18 cellular contexts compared by ENCODE assay signal in the genomic region with DNA sequence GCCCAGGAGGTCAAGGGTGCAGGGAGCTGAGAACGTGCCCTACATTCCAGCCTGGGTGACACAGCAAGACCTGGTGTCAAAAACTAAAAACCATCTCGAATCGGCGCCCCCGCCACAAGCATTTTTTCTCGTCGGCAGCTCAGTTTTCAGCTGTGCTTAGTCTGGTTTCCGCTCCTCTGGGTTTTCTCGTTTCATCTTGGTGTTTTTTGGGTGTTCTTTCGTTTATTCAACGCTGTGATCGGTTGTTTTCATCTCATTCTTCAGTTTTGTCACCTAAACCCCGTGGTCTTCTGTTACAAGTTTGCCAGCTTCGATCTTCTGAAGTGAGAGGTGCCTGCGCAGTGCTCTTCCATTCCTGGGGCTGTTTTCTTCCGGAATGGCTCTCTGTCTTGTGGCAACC. TPM values are rescaled to one million over a fixed set of nuclear protein-coding genes. Genes with fewer than 3 reads are reported as not detected.
DNase-seq lines count a peak whose midpoint lies in the region; ATAC-seq, FAIRE-seq and TF ChIP-seq lines count a peak whose summit lies in the region.
"Had no signal": no experiment of that assay in that cellular context is flagged by ENCODE, and none has a peak within 500 bp of the region (broad histone marks: within the 10 kb centered on the region; RNA-seq: fewer than 3 reads in every experiment).

No MANE protein-coding gene starts in this region.

- no peak overlapping the region for H3K9ac ChIP-seq in kidney (ENCODE audit: low read length in 2 of 2)
- H3K9ac ChIP-seq: KMS-11 had no signal

- peak overlapping the region; percentile 75 for H3K4me3 Mint-ChIP-seq in stimulated activated naive CD8-positive, alpha-beta T cell treated with anti-CD3 and anti-CD28 coated beads, Interleukin-15, Interleukin-2, amounts not matched to agents 100 ng/mL and 50 ng/mL, for 24 hours
- H3K4me3 Mint-ChIP-seq in activated CD8-positive, alpha-beta T cell treated with anti-CD3 and anti-CD28 coated beads for 36 hours, result peak overlapping the region; percentile 63
- H3K4me3 Mint-ChIP-seq: activated B cell treated with CpG ODN at 0.5 μM for 24 hours, HFFc6 had no signal

- H3K36me3 Mint-ChIP-seq in stimulated activated naive CD8-positive, alpha-beta T cell treated with anti-CD3 and anti-CD28 coated beads, Interleukin-15, Interleukin-2, amounts not matched to agents 100 ng/mL and 50 ng/mL, for 24 hours (ENCODE audit: low read depth), result no peaks in the 10 kb centered on the region
- H3K36me3 Mint-ChIP-seq in activated CD8-positive, alpha-beta T cell treated with anti-CD3 and anti-CD28 coated beads for 36 hours (ENCODE audit: low read depth), result no peaks in the 10 kb centered on the region

- peak overlapping the region; percentile 85 for H3K27ac Mint-ChIP-seq in stimulated activated naive CD8-positive, alpha-beta T cell treated with anti-CD3 and anti-CD28 coated beads, Interleukin-15, Interleukin-2, amounts not matched to agents 100 ng/mL and 50 ng/mL, for 24 hours
- H3K27ac Mint-ChIP-seq in activated CD8-positive, alpha-beta T cell treated with anti-CD3 and anti-CD28 coated beads for 36 hours, result peak overlapping the region; percentile 84
- H3K27ac Mint-ChIP-seq: activated B cell treated with CpG ODN at 0.5 μM for 24 hours, HFFc6 had no signal

- TF ChIP-seq CTCF in activated CD8-positive, alpha-beta T cell treated with anti-CD3 and anti-CD28 coated beads for 36 hours (IDR thresholded peaks at IDR 0.05), result no peak
- TF ChIP-seq CTCF in kidney (IDR thresholded peaks at IDR 0.05; ENCODE audit: borderline replicate concordance, extremely low read depth, insufficient read depth) (no peak), dorsolateral prefrontal cortex (IDR thresholded peaks at IDR 0.05 in 54 of 56, conservative IDR thresholded peaks at IDR 0.05 in 2 of 56; ENCODE audit: low read depth in 1 of 56, partially characterized antibody in 56 of 56) (no peak), D721Med (IDR thresholded peaks at IDR 0.05; ENCODE audit: insufficient read depth, missing control alignments) (no peak)

- CTCF ChIA-PET in activated CD8-positive, alpha-beta T cell treated with anti-CD3 and anti-CD28 coated beads for 36 hours (lab: Charles Lee), result interaction anchor here (0.9 to 3.1 kb wide), 4 partner anchors 8 to 32 kb away, joined by 4 to 10 read pairs (median 5); no protein-coding TSS in a partner anchor

- no peaks in the 10 kb centered on the region for H3K9me3 Mint-ChIP-seq in stimulated activated naive CD8-positive, alpha-beta T cell treated with anti-CD3 and anti-CD28 coated beads, Interleukin-15, Interleukin-2, amounts not matched to agents 100 ng/mL and 50 ng/mL, for 24 hours
- no peaks in the 10 kb centered on the region for H3K9me3 Mint-ChIP-seq in activated CD8-positive, alpha-beta T cell treated with anti-CD3 and anti-CD28 coated beads for 36 hours
- H3K9me3 Mint-ChIP-seq: HFFc6 had no signal

- H3K27ac ChIP-seq in kidney (ENCODE audit: low read depth in 2 of 2, low read length in 2 of 2), result no peak overlapping the region
- no peak overlapping the region for H3K27ac ChIP-seq in dorsolateral prefrontal cortex
- H3K27ac ChIP-seq: cardiac muscle cell, KMS-11, PC-9 had no signal

- H3K4me1 ChIP-seq in kidney (ENCODE audit: control insufficient read depth in 1 of 2, insufficient read depth in 1 of 2, low read depth in 1 of 2, low read length in 2 of 2), result peaks cover 6 to 8% of the 10 kb centered on the region in 2 donors

- no peak for ATAC-seq in stimulated activated naive CD8-positive, alpha-beta T cell treated with anti-CD3 and anti-CD28 coated beads, Interleukin-15, Interleukin-2, amounts not matched to agents 100 U/mL and 50 U/mL, for 24 hours
- ATAC-seq in activated CD8-positive, alpha-beta T cell treated with anti-CD3 and anti-CD28 coated beads for 36 hours, result no peak

- DNase-seq in stimulated activated naive CD8-positive, alpha-beta T cell treated with anti-CD3 and anti-CD28 coated beads, Interleukin-15, Interleukin-2, amounts not matched to agents 100 U/mL and 50 U/mL, for 24 hours, result no peak
- peak; percentile 53 for DNase-seq in activated CD8-positive, alpha-beta T cell treated with anti-CD3 and anti-CD28 coated beads for 36 hours
- DNase-seq in kidney (peak; percentile 32), dorsolateral prefrontal cortex (no peak), COLO829 (ENCODE audit: low spot score) (no peak), D721Med (ENCODE audit: insufficient read length, low spot score) (no peak), RKO (ENCODE audit: low spot score) (no peak)
- DNase-seq: activated B cell treated with CpG ODN at 0.5 μM for 24 hours, AML-193, HFFc6, mesendoderm, NCI-H1436 treated with DMSO at 0.1 percent for 48 hours, NCI-H446 treated with DMSO at 0.1 percent for 48 hours, PC-9 had no signal

- no peaks in the 10 kb centered on the region for H3K36me3 ChIP-seq in kidney (ENCODE audit: control insufficient read depth in 1 of 2, insufficient read depth in 2 of 2, low read length in 2 of 2)
- H3K36me3 ChIP-seq: cardiac muscle cell had no signal

- POLR2A ChIA-PET in activated CD8-positive, alpha-beta T cell treated with anti-CD3 and anti-CD28 coated beads for 36 hours (lab: Charles Lee), result interaction anchor here (0.6 to 1.0 kb wide), 3 partner anchors 10 to 250 kb away, joined by 3 to 7 read pairs (median 3); no protein-coding TSS in a partner anchor

- FAIRE-seq in kidney (lab: Jason Lieb, UNC) (no peak), D721Med (lab: Jason Lieb, UNC) (no peak)
- FAIRE-seq: frontal cortex had no signal

- peaks cover 0 to 4% of the 10 kb centered on the region in 2 donors for H3K9me3 ChIP-seq in kidney (ENCODE audit: control insufficient read depth in 1 of 2, low read length in 2 of 2)

- H3K27me3 ChIP-seq in dorsolateral prefrontal cortex, result peaks cover 0 to 31% (median 0%) of the 10 kb centered on the region in 45 donors

- intact Hi-C loops in activated CD8-positive, alpha-beta T cell treated with anti-CD3 and anti-CD28 coated beads for 36 hours (cut with micrococcal nuclease), result no loop called here
- intact Hi-C loops in kidney (cut with DNase I), result no loop called here
- intact Hi-C loops in dorsolateral prefrontal cortex (cut with DNase I), result no loop called here

- no peak overlapping the region for H3K4me3 ChIP-seq in kidney (ENCODE audit: low read length in 2 of 2)
- peak overlapping the region in 5 of 59 donors; percentile 2 to 21 (median 13) for H3K4me3 ChIP-seq in dorsolateral prefrontal cortex
- H3K4me3 ChIP-seq: cardiac muscle cell, PC-9 had no signal

- H3K4me1 Mint-ChIP-seq in stimulated activated naive CD8-positive, alpha-beta T cell treated with anti-CD3 and anti-CD28 coated beads, Interleukin-15, Interleukin-2, amounts not matched to agents 100 ng/mL and 50 ng/mL, for 24 hours (ENCODE audit: low read depth), result peaks cover 34% of the 10 kb centered on the region
- H3K4me1 Mint-ChIP-seq in activated CD8-positive, alpha-beta T cell treated with anti-CD3 and anti-CD28 coated beads for 36 hours (ENCODE audit: low read depth), result peaks cover 28% of the 10 kb centered on the region

- H3K27me3 Mint-ChIP-seq in stimulated activated naive CD8-positive, alpha-beta T cell treated with anti-CD3 and anti-CD28 coated beads, Interleukin-15, Interleukin-2, amounts not matched to agents 100 ng/mL and 50 ng/mL, for 24 hours, result peaks cover 4% of the 10 kb centered on the region
- no peaks in the 10 kb centered on the region for H3K27me3 Mint-ChIP-seq in activated CD8-positive, alpha-beta T cell treated with anti-CD3 and anti-CD28 coated beads for 36 hours
- H3K27me3 Mint-ChIP-seq: activated B cell treated with CpG ODN at 0.5 μM for 24 hours had no signal

RNA-seq across cellular contexts. Expression of a gene that starts 41.4 kb away (rescaled TPM):
- 10 to 100 TPM; 35.6 to 41.2 TPM for total RNA-seq in activated CD8-positive, alpha-beta T cell treated with anti-CD3 and anti-CD28 coated beads for 36 hours
- total RNA-seq in kidney (20.0 TPM), dorsolateral prefrontal cortex (10 to 100 TPM; 10.5 to 25.2 (median 15.5) TPM)
- polyA plus RNA-seq in kidney (ENCODE audit: insufficient read depth, low read depth, low replicate concordance), result 22.3 TPM

RNA-seq across cellular contexts. Expression of a gene that starts 41.6 kb away (rescaled TPM):
- total RNA-seq in activated CD8-positive, alpha-beta T cell treated with anti-CD3 and anti-CD28 coated beads for 36 hours, result 10 to 100 TPM; 24.1 to 25.5 TPM
- 19.6 TPM for total RNA-seq in kidney
- polyA plus RNA-seq in kidney (ENCODE audit: insufficient read depth, low read depth, low replicate concordance), result 10.3 TPM
- 10 to 100 TPM; 20.7 to 53.2 (median 34.1) TPM for total RNA-seq in dorsolateral prefrontal cortex

Comparison
In these comparisons a context has a peak if more than half of its experiments do, and no peak if none do; other contexts are left out.
1. DNase-seq: peak in activated CD8-positive, alpha-beta T cell treated with anti-CD3 and anti-CD28 coated beads for 36 hours (single experiment) and kidney (single experiment); none in stimulated activated naive CD8-positive, alpha-beta T cell treated with anti-CD3 and anti-CD28 coated beads, Interleukin-15, Interleukin-2, amounts not matched to agents 100 U/mL and 50 U/mL, for 24 hours (single experiment), dorsolateral prefrontal cortex (0 of 10), COLO829 (single experiment), D721Med (single experiment) and RKO (single experiment).